Comparison of ENCODE assay signal across 1 cellular context in genomic region chr14:82855912-82856381, GRCh38.
TF ChIP-seq lines count a peak whose summit lies in the region.

No MANE protein-coding gene starts in this region.

TF ChIP-seq in HepG2, 621 proteins besides CTCF, POLR2A, EP300 and RAD21 (continued from another document):
- TF ChIP-seq ZNF407 (CRISPR knock-in tag; IDR thresholded peaks at IDR 0.05; ENCODE audit: not compliant biosample characterization) (no peak), HOXA3 (CRISPR knock-in tag; IDR thresholded peaks at IDR 0.05) (no peak), ZNF354B (CRISPR knock-in tag; IDR thresholded peaks at IDR 0.05) (no peak), KLF6 (CRISPR knock-in tag; IDR thresholded peaks at IDR 0.05) (no peak), NR2F1 (CRISPR knock-in tag; IDR thresholded peaks at IDR 0.05) (no peak), U2AF1 (optimal IDR thresholded peaks at IDR 0.05; ENCODE audit: low read depth, low read length) (no peak), ZNF101 (CRISPR knock-in tag; IDR thresholded peaks at IDR 0.05; ENCODE audit: borderline replicate concordance, low read depth) (no peak)
